Comparison of ENCODE assay signal across 8 cellular contexts in the genomic region with DNA sequence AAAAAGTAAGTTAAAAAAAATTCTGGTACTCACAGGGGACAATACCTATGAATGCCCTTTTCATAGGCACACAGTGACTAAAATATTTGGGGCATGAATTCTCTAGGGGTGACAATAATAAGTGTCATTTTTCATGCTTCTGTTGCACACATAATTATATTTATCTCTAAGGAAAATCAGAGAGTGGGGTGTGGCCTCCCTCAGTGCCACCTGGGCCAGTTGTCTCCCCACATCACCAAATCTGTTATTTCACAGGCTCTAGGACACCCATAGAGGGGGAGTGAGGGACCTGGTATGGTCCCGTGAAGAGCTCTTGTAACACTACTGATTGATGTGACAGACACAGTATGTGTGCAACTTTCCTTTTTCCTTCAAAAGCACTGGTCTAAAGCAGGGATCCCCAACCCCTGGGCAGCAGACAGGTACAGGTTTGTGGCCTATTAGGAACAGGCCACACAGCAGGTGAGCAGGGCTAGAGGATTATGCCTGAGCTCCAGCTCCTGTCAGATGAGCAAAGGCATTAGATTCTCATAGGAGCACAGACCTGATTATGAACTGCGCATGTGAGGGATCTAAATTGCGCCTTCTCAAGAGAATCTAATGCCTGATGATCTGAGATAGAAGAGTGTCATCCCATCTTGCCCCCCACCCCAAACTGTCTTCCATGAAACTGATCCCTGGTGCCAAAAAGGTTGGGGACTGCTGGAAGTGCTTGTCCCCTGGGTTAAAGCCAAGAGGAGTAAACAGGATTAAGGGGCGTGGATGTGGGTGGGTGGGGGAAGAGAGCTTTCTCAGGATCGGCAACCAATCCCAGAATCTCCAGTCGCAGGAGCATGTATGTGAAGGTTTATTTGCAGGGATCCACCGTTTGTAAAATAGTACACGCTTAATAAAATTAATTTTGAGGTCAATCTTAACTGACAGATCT. TPM values are rescaled to one million over a fixed set of nuclear protein-coding genes. Genes with fewer than 3 reads are reported as not detected.
DNase-seq lines count a peak whose midpoint lies in the region; ATAC-seq and TF ChIP-seq lines count a peak whose summit lies in the region.

No MANE protein-coding gene starts in this region.

- H3K9me3 ChIP-seq in parathyroid adenoma (ENCODE audit: control insufficient read depth, low read length) (no peaks in the 10 kb centered on the region), smooth muscle cell (replicated peaks; ENCODE audit: low read depth) (no peaks in the 10 kb centered on the region)

- 94% methylated on average over 8 of the region's 8 CpGs for WGBS in smooth muscle cell (ENCODE audit: low lambda C conversion rate)

- H3K9me3 Mint-ChIP-seq in WTC11 = peaks cover 6% of the 10 kb centered on the region; the same call in 1 of the 2 replicates

- H3K79me2 ChIP-seq in parathyroid adenoma (no peaks in the 10 kb centered on the region), smooth muscle cell (ENCODE audit: low read depth) (no peaks in the 10 kb centered on the region)

- H3K27ac ChIP-seq in parathyroid adenoma = peak overlapping the region; percentile 98
- no peak overlapping the region for H3K27ac ChIP-seq in smooth muscle cell (ENCODE audit: low read depth)

- H3K4me2 ChIP-seq in parathyroid adenoma (ENCODE audit: low read length) = peak overlapping the region; percentile 97
- H3K4me2 ChIP-seq in smooth muscle cell = no peak overlapping the region

- H3K36me3 ChIP-seq in parathyroid adenoma (ENCODE audit: control insufficient read depth, insufficient read depth, low read length) = no peaks in the 10 kb centered on the region
- H3K36me3 ChIP-seq in smooth muscle cell (ENCODE audit: low read depth) = no peaks in the 10 kb centered on the region

- ATAC-seq in WTC11 = peak; percentile 14; the same call in 1 of the 2 replicates

- POLR2A ChIA-PET in WTC11 (lab: Charles Lee) = no interaction called here

- H3K9ac ChIP-seq in parathyroid adenoma = peak overlapping the region; percentile 37
- no peak overlapping the region for H3K9ac ChIP-seq in smooth muscle cell (ENCODE audit: low read depth)

- peak overlapping the region; percentile 42 for H3K4me3 ChIP-seq in HFF-Myc (replicated peaks; ENCODE audit: low read depth, low read length)
- H3K4me3 ChIP-seq in parathyroid adenoma (ENCODE audit: low read depth, low read length) = peak overlapping the region; percentile 74
- H3K4me3 ChIP-seq in smooth muscle cell = no peak overlapping the region

- DNase-seq in AG20443 (ENCODE audit: low spot score) (peak; percentile 54), HFF-Myc (ENCODE audit: extremely low read depth, low read depth) (no peak), WTC11 (ENCODE audit: low spot score) (no peak), fibroblast of the conjunctiva (ENCODE audit: low read depth) (peak; percentile 21), epidermal melanocyte (ENCODE audit: insufficient read length, low spot score) (no peak), globus pallidus (ENCODE audit: low spot score) (no peak), smooth muscle cell (lab: John Stamatoyannopoulos, UW; ENCODE audit: unreplicated experiment) (no peak)

- H2AFZ ChIP-seq in parathyroid adenoma (peak overlapping the region; percentile 97), smooth muscle cell (ENCODE audit: low read depth) (no peak overlapping the region)

- no peaks in the 10 kb centered on the region for H4K20me1 ChIP-seq in smooth muscle cell (ENCODE audit: low read depth)

- peak overlapping the region; percentile 98 for H3K27ac Mint-ChIP-seq in WTC11

- H3K27me3 Mint-ChIP-seq in WTC11 (ENCODE audit: low read depth) = peaks cover 7% of the 10 kb centered on the region

- H3K4me3 Mint-ChIP-seq in WTC11 = peak overlapping the region; percentile 88

- no peak for TF ChIP-seq CTCF in HFF-Myc (IDR thresholded peaks at IDR 0.05; ENCODE audit: low read depth, low read length, missing control alignments)
- no peak for TF ChIP-seq CTCF in WTC11 (IDR thresholded peaks at IDR 0.05)
- no peak for TF ChIP-seq CTCF in parathyroid adenoma (IDR thresholded peaks at IDR 0.05)
- TF ChIP-seq CTCF in smooth muscle cell (IDR thresholded peaks at IDR 0.05; ENCODE audit: borderline replicate concordance, insufficient read depth, poor library complexity, severe bottlenecking) = no peak

- H3F3A ChIP-seq in smooth muscle cell (ENCODE audit: low read depth) = no peaks in the 10 kb centered on the region

- peaks cover 7% of the 10 kb centered on the region for H3K4me1 Mint-ChIP-seq in WTC11

- H3K27me3 ChIP-seq in parathyroid adenoma (ENCODE audit: control insufficient read depth, insufficient read depth, low read length) (no peaks in the 10 kb centered on the region), smooth muscle cell (ENCODE audit: low read depth) (no peaks in the 10 kb centered on the region)

- H3K4me1 ChIP-seq in parathyroid adenoma = peaks cover 5% of the 10 kb centered on the region
- no peaks in the 10 kb centered on the region for H3K4me1 ChIP-seq in smooth muscle cell (ENCODE audit: low read depth)

- H3K36me3 Mint-ChIP-seq in WTC11 = peaks cover 2% of the 10 kb centered on the region; the same call in 1 of the 2 replicates

- CTCF ChIA-PET in WTC11 (lab: Charles Lee) = interaction anchor here (1.8 kb wide), 1 partner anchor 14 kb away, joined by 4 read pairs; no protein-coding TSS in a partner anchor

TF ChIP-seq in WTC11, 78 proteins besides CTCF, POLR2A, EP300 and RAD21:
- TF ChIP-seq TEAD1 (CRISPR knock-in tag; IDR thresholded peaks at IDR 0.05) (no peak), ZNF281 (CRISPR knock-in tag; IDR thresholded peaks at IDR 0.05) (no peak), ATF2 (CRISPR knock-in tag; IDR thresholded peaks at IDR 0.05; ENCODE audit: borderline replicate concordance, low read depth) (no peak)
- TF ChIP-seq, protein P1, sequence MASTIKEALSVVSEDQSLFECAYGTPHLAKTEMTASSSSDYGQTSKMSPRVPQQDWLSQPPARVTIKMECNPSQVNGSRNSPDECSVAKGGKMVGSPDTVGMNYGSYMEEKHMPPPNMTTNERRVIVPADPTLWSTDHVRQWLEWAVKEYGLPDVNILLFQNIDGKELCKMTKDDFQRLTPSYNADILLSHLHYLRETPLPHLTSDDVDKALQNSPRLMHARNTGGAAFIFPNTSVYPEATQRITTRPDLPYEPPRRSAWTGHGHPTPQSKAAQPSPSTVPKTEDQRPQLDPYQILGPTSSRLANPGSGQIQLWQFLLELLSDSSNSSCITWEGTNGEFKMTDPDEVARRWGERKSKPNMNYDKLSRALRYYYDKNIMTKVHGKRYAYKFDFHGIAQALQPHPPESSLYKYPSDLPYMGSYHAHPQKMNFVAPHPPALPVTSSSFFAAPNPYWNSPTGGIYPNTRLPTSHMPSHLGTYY (CRISPR knock-in tag; IDR thresholded peaks at IDR 0.05) = no peak

RNA-seq across cellular contexts. Expression of gene SLC9B1, which starts 0.8 kb away (rescaled TPM):
- total RNA-seq in WTC11 (2021) (0.34 to 1.4 TPM (median 0.59 TPM) in 3 replicates), smooth muscle cell (not detected in 2 replicates)
- 0.38 TPM in 1 of 2 replicates, not detected in the other for polyA plus RNA-seq in smooth muscle cell

RNA-seq across cellular contexts. Expression of gene SLC9B2, which starts 57.9 kb away (rescaled TPM):
- 4.6 to 6.1 TPM (median 5.0 TPM) in 3 replicates for total RNA-seq in WTC11 (2021)
- 6.0 and 11.2 TPM in 2 replicates for total RNA-seq in smooth muscle cell
- polyA plus RNA-seq in smooth muscle cell = 4.5 and 6.0 TPM in 2 replicates

Comparison
In these comparisons a context has a peak if more than half of its experiments do, and no peak if none do; other contexts are left out.
1. DNase-seq: peak in AG20443 (single experiment) and fibroblast of the conjunctiva (single experiment); none in HFF-Myc (single experiment), WTC11 (single experiment), epidermal melanocyte (single experiment), globus pallidus (single experiment) and smooth muscle cell (single experiment).